In genomic region chr7:10085231-10085630, GRCh38 we compare ENCODE assay signal across 30 cellular contexts.
"Had no signal": no experiment of that assay in that cellular context is flagged by ENCODE, and none has a peak within 500 bp of the region (broad histone marks: within the 10 kb centered on the region; RNA-seq: fewer than 3 reads in every experiment).

No MANE protein-coding gene starts in this region.

- DNase-seq: activated B cell treated with CpG ODN at 0.5 μM for 24 hours; activated CD4-positive, alpha-beta T cell treated with anti-CD3 and anti-CD28 coated beads for 48 hours; activated CD4-positive, alpha-beta T cell treated with anti-CD3 and anti-CD28 coated beads, Interleukin-2, amount 50 U/mL, for 1 hour; activated CD4-positive, alpha-beta T cell treated with anti-CD3 and anti-CD28 coated beads, Interleukin-2, amount 50 U/mL, for 48 hours; activated CD8-positive, alpha-beta memory T cell treated with anti-CD3 and anti-CD28 coated beads for 24 hours; activated CD8-positive, alpha-beta T cell treated with anti-CD3 and anti-CD28 coated beads for 36 hours; activated effector memory CD4-positive, alpha-beta T cell treated with anti-CD3 and anti-CD28 coated beads, Interleukin-2, amount 50 U/mL, for 16 hours; activated naive CD4-positive, alpha-beta T cell treated with anti-CD3 and anti-CD28 coated beads for 36 hours; activated naive CD8-positive, alpha-beta T cell treated with anti-CD3 and anti-CD28 coated beads for 36 hours; activated naive CD8-positive, alpha-beta T cell treated with anti-CD3 and anti-CD28 coated beads, Interleukin-2, amount 50 U/mL, for 24 hours; activated T-cell treated with anti-CD3 and anti-CD28 coated beads, Interleukin-2, amount 50 U/mL, for 4 hours; adrenal gland; amygdala; body of pancreas; caudate nucleus; colonic mucosa; effector CD8-positive, alpha-beta T cell; esophagus squamous epithelium; foreskin melanocyte; heart right ventricle; T-helper 9 cell; WERI-Rb-1 had no signal

- H3K36me3 ChIP-seq: adrenal gland, colonic mucosa, esophagus squamous epithelium, gastroesophageal sphincter, heart right ventricle, WERI-Rb-1 had no signal

- ATAC-seq: activated CD4-positive, CD25-positive, alpha-beta regulatory T cell treated with anti-CD3 and anti-CD28 coated beads, Interleukin-2, amount 50 U/mL, for 24 hours; activated CD8-positive, alpha-beta T cell treated with anti-CD3 and anti-CD28 coated beads for 36 hours; activated naive CD8-positive, alpha-beta T cell treated with anti-CD3 and anti-CD28 coated beads, Interleukin-2, amount 50 U/mL, for 24 hours; activated T-cell treated with anti-CD3 and anti-CD28 coated beads, Interleukin-2, amount 50 U/mL, for 4 hours; activated T-helper 17 cell treated with anti-CD3 and anti-CD28 coated beads, Interleukin-2, amount 50 U/mL, for 72 hours; body of pancreas; gastroesophageal sphincter; heart right ventricle had no signal

- H3K4me2 ChIP-seq: hepatocyte had no signal

- FAIRE-seq: endometrium, endothelial cell of umbilical vein had no signal

- H3K36me3 Mint-ChIP-seq: activated naive CD4-positive, alpha-beta T cell treated with anti-CD3 and anti-CD28 coated beads, Interleukin-2, amount 50 U/mL, for 24 hours; activated naive CD8-positive, alpha-beta T cell treated with anti-CD3 and anti-CD28 coated beads for 36 hours had no signal

- H3K27me3 ChIP-seq: adrenal gland, body of pancreas, colonic mucosa, esophagus squamous epithelium, gastroesophageal sphincter, heart right ventricle, hepatocyte had no signal

- H3K4me1 Mint-ChIP-seq: activated B cell treated with CpG ODN at 0.5 μM for 24 hours; activated naive CD4-positive, alpha-beta T cell treated with anti-CD3 and anti-CD28 coated beads, Interleukin-2, amount 50 U/mL, for 24 hours; activated naive CD8-positive, alpha-beta T cell treated with anti-CD3 and anti-CD28 coated beads for 36 hours; activated naive CD8-positive, alpha-beta T cell treated with anti-CD3 and anti-CD28 coated beads, Interleukin-2, amount 50 U/mL, for 24 hours; activated T-helper 17 cell treated with anti-CD3 and anti-CD28 coated beads, Interleukin-2, amount 50 U/mL, for 72 hours had no signal

- H3K27ac Mint-ChIP-seq: activated B cell treated with CpG ODN at 0.5 μM for 24 hours; activated CD8-positive, alpha-beta T cell treated with anti-CD3 and anti-CD28 coated beads for 36 hours; activated naive CD4-positive, alpha-beta T cell treated with anti-CD3 and anti-CD28 coated beads for 36 hours; activated naive CD4-positive, alpha-beta T cell treated with anti-CD3 and anti-CD28 coated beads, Interleukin-2, amount 50 U/mL, for 24 hours; activated naive CD8-positive, alpha-beta T cell treated with anti-CD3 and anti-CD28 coated beads for 36 hours; activated naive CD8-positive, alpha-beta T cell treated with anti-CD3 and anti-CD28 coated beads, Interleukin-2, amount 50 U/mL, for 24 hours; activated T-helper 17 cell treated with anti-CD3 and anti-CD28 coated beads, Interleukin-2, amount 50 U/mL, for 72 hours had no signal

- H3K4me3 ChIP-seq: adrenal gland, body of pancreas, colonic mucosa, esophagus squamous epithelium, gastroesophageal sphincter, heart right ventricle, hepatocyte had no signal

- H3K4me1 ChIP-seq: adrenal gland, body of pancreas, colonic mucosa, esophagus squamous epithelium, gastroesophageal sphincter, heart right ventricle had no signal

- H3K79me2 ChIP-seq: hepatocyte had no signal

- H3K27me3 Mint-ChIP-seq: activated B cell treated with CpG ODN at 0.5 μM for 24 hours; activated CD8-positive, alpha-beta T cell treated with anti-CD3 and anti-CD28 coated beads for 36 hours; activated naive CD4-positive, alpha-beta T cell treated with anti-CD3 and anti-CD28 coated beads, Interleukin-2, amount 50 U/mL, for 24 hours; activated naive CD8-positive, alpha-beta T cell treated with anti-CD3 and anti-CD28 coated beads for 36 hours; activated naive CD8-positive, alpha-beta T cell treated with anti-CD3 and anti-CD28 coated beads, Interleukin-2, amount 50 U/mL, for 24 hours; activated T-helper 17 cell treated with anti-CD3 and anti-CD28 coated beads, Interleukin-2, amount 50 U/mL, for 72 hours had no signal

- H2AFZ ChIP-seq: hepatocyte had no signal

- H3K4me3 Mint-ChIP-seq: activated B cell treated with CpG ODN at 0.5 μM for 24 hours; activated CD8-positive, alpha-beta T cell treated with anti-CD3 and anti-CD28 coated beads for 36 hours; activated naive CD4-positive, alpha-beta T cell treated with anti-CD3 and anti-CD28 coated beads for 36 hours; activated naive CD4-positive, alpha-beta T cell treated with anti-CD3 and anti-CD28 coated beads, Interleukin-2, amount 50 U/mL, for 24 hours; activated naive CD8-positive, alpha-beta T cell treated with anti-CD3 and anti-CD28 coated beads for 36 hours; activated naive CD8-positive, alpha-beta T cell treated with anti-CD3 and anti-CD28 coated beads, Interleukin-2, amount 50 U/mL, for 24 hours; activated T-cell treated with anti-CD3 and anti-CD28 coated beads, Interleukin-2, amount 50 U/mL, for 4 hours; activated T-helper 17 cell treated with anti-CD3 and anti-CD28 coated beads, Interleukin-2, amount 50 U/mL, for 72 hours had no signal

- H3K9me3 ChIP-seq: adrenal gland, body of pancreas, colonic mucosa, esophagus squamous epithelium, gastroesophageal sphincter, heart right ventricle had no signal

- H3K9me3 Mint-ChIP-seq: activated naive CD4-positive, alpha-beta T cell treated with anti-CD3 and anti-CD28 coated beads, Interleukin-2, amount 50 U/mL, for 24 hours had no signal

- H3K27ac ChIP-seq: adrenal gland, body of pancreas, colonic mucosa, epithelial cell of prostate, esophagus squamous epithelium, gastroesophageal sphincter, heart right ventricle, hepatocyte, WERI-Rb-1 had no signal
